ENCODE assay signal across 20 cellular contexts in the genomic region with DNA sequence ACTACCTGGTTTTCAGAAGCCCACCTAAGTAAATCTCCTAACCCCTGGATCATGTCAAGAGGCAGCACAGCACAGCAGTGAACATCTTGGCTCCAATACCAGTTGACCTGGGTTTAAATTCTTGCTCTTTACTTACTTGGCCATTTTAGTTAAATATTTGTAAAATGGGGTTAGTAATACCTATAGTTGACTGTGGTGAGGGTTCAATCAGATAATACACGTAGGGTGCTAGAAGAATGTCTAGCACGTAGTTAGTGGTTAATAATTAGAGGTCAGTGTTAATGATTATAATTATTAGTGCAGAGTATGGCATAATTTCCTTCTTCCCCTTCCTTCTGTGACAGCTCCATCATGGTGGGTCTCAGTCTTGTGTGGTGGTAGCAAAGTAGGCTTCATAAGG.
DNase-seq lines count a peak whose midpoint lies in the region; ATAC-seq and TF ChIP-seq lines count a peak whose summit lies in the region.
"Had no signal": no experiment of that assay in that cellular context is flagged by ENCODE, and none has a peak within 500 bp of the region (broad histone marks: within the 10 kb centered on the region; RNA-seq: fewer than 3 reads in every experiment).

No MANE protein-coding gene starts in this region.

- TF ChIP-seq CTCF in HL-60 (IDR thresholded peaks at IDR 0.05; ENCODE audit: insufficient read depth, low read length): no peak

- no peak overlapping the region for H3K4me3 ChIP-seq in HL-60 (replicated peaks; ENCODE audit: insufficient read depth, low read length)
- H3K4me3 ChIP-seq: A549, SJCRH30 had no signal

- H3K27ac ChIP-seq in HL-60 (replicated peaks): peak overlapping the region; percentile 67
- H3K27ac ChIP-seq: A549, SJCRH30 had no signal

- ATAC-seq in GM18870 (IDR thresholded peaks at IDR 0.05; ENCODE audit: unreplicated experiment) (peak; percentile 74), HG02678 (IDR thresholded peaks at IDR 0.05; ENCODE audit: unreplicated experiment) (peak; percentile 33)
- ATAC-seq: A549 had no signal

- DNase-seq in HL-60 (ENCODE audit: low read depth in 1 of 2, low spot score in 1 of 2): no peak
- DNase-seq in NCI-H2107 (lab: John Stamatoyannopoulos, UW): no peak
- DNase-seq in NOMO-1 treated with DMSO at 0.1 percent for 48 hours (lab: John Stamatoyannopoulos, UW; ENCODE audit: unreplicated experiment): no peak
- no peak for DNase-seq in NCI-H524 (lab: John Stamatoyannopoulos, UW)
- no peak for DNase-seq in islet precursor cell
- DNase-seq: EL, GF-D8, H7, KG1, NCI-H1105, NCI-H2029 treated with DMSO at 0.1 percent for 48 hours, NCI-H2171, NCI-H345, NCI-H526, OCI-M1, SJCRH30, T-helper 1 cell had no signal

- H3K27me3 ChIP-seq in HL-60 (ENCODE audit: insufficient read depth, poor library complexity, severe bottlenecking): no peaks in the 10 kb centered on the region
